ENCODE assay signal across 22 cellular contexts in genomic region chr1:63893976-63894375, GRCh38.
DNase-seq lines count a peak whose midpoint lies in the region; ATAC-seq and TF ChIP-seq lines count a peak whose summit lies in the region.
"Had no signal": no experiment of that assay in that cellular context is flagged by ENCODE, and none has a peak within 500 bp of the region (broad histone marks: within the 10 kb centered on the region; RNA-seq: fewer than 3 reads in every experiment).

No MANE protein-coding gene starts in this region.

- no peaks in the 10 kb centered on the region for H3F3A ChIP-seq in SK-N-SH (replicated peaks; ENCODE audit: insufficient read depth)

- H3K36me3 ChIP-seq in SK-N-SH (replicated peaks in 1 of 2; ENCODE audit: control insufficient read depth in 1 of 2, insufficient read depth in 2 of 2, low read length in 1 of 2) = no peaks in the 10 kb centered on the region
- no peaks in the 10 kb centered on the region for H3K36me3 ChIP-seq in hepatocyte (replicated peaks; ENCODE audit: insufficient read depth, low read depth)
- H3K36me3 ChIP-seq in ovary = no peaks in the 10 kb centered on the region
- H3K36me3 ChIP-seq: esophagus muscularis mucosa, left ventricle myocardium inferior, upper lobe of left lung had no signal

- H3K27ac ChIP-seq in SK-N-SH (ENCODE audit: low read depth in 2 of 2, low read length in 1 of 2) = no peak overlapping the region
- peak overlapping the region; percentile 76 for H3K27ac ChIP-seq in VCaP
- H3K27ac ChIP-seq in foreskin keratinocyte = no peak overlapping the region
- no peak overlapping the region for H3K27ac ChIP-seq in hepatocyte
- no peak overlapping the region for H3K27ac ChIP-seq in ovary
- H3K27ac ChIP-seq: left ventricle myocardium inferior, upper lobe of left lung had no signal

- H3K4me2 ChIP-seq in SK-N-SH = no peak overlapping the region
- H3K4me2 ChIP-seq in hepatocyte = no peak overlapping the region
- H3K4me2 ChIP-seq: GM23338 had no signal

- H3K9me2 ChIP-seq in SK-N-SH = no peaks in the 10 kb centered on the region
- no peaks in the 10 kb centered on the region for H3K9me2 ChIP-seq in hepatocyte (replicated peaks; ENCODE audit: insufficient read depth)

- H3K4me1 ChIP-seq in SK-N-SH (ENCODE audit: control insufficient read depth in 1 of 2, insufficient read depth in 2 of 2, low read depth in 1 of 2, low read length in 1 of 2) (peaks cover 0 to 9% of the 10 kb centered on the region in 2 experiments; a peak in 2 of 4 replicates), foreskin keratinocyte (peaks cover 13% of the 10 kb centered on the region), hepatocyte (ENCODE audit: insufficient read depth) (peaks cover 5% of the 10 kb centered on the region), ovary (ENCODE audit: insufficient read depth) (no peaks in the 10 kb centered on the region)
- H3K4me1 ChIP-seq: upper lobe of left lung had no signal

- WGBS in SK-N-SH (ENCODE audit: low lambda C conversion rate) = 68% methylated on average over 3 of the region's 3 CpGs
- WGBS in hepatocyte (ENCODE audit: low lambda C conversion rate, missing lambda C conversion rate) = 99% methylated on average over 3 of the region's 3 CpGs
- WGBS in ovary, 3 donors = 96 to 97% (median 96%) methylated on average over 3 of the region's 3 CpGs

- H3K4me3 ChIP-seq in SK-N-SH (ENCODE audit: low read depth in 2 of 2, low read length in 1 of 2) (no peak overlapping the region), hepatocyte (no peak overlapping the region), ovary (no peak overlapping the region)
- H3K4me3 ChIP-seq: esophagus muscularis mucosa, GM23338, left ventricle myocardium inferior, upper lobe of left lung had no signal

- H3K79me2 ChIP-seq in SK-N-SH (ENCODE audit: insufficient read depth) (no peaks in the 10 kb centered on the region), hepatocyte (peaks cover 53% of the 10 kb centered on the region)

- intact Hi-C loops in ovary (cut with DNase I) = no loop called here

- no peak overlapping the region for H3K9ac ChIP-seq in SK-N-SH

- H2AFZ ChIP-seq in SK-N-SH (ENCODE audit: low read depth) = no peak overlapping the region
- H2AFZ ChIP-seq in hepatocyte = no peak overlapping the region
- H2AFZ ChIP-seq: GM23338 had no signal

- TF ChIP-seq EP300 in SK-N-SH (IDR thresholded peaks at IDR 0.05; ENCODE audit: borderline replicate concordance in 1 of 2, low read depth in 1 of 2, low read length in 1 of 2) (no peak), ovary (IDR thresholded peaks at IDR 0.05) (no peak)

- no peaks in the 10 kb centered on the region for H3K9me3 ChIP-seq in SK-N-SH
- H3K9me3 ChIP-seq in hepatocyte (ENCODE audit: low read depth) = peaks cover 7% of the 10 kb centered on the region
- H3K9me3 ChIP-seq in ovary = no peaks in the 10 kb centered on the region
- H3K9me3 ChIP-seq: left ventricle myocardium inferior had no signal

- TF ChIP-seq POLR2A in ovary (IDR thresholded peaks at IDR 0.05) = no peak

- POLR2A ChIA-PET in SK-N-SH (lab: Yijun Ruan, JAX) = no interaction called here

- no peaks in the 10 kb centered on the region for H4K20me1 ChIP-seq in SK-N-SH (ENCODE audit: insufficient read depth)
- no peaks in the 10 kb centered on the region for H4K20me1 ChIP-seq in hepatocyte (ENCODE audit: insufficient read depth, poor library complexity, severe bottlenecking)

- DNase-seq in SK-N-SH (no peak), foreskin keratinocyte (peak; percentile 50 to 78), hepatocyte (ENCODE audit: low spot score) (no peak), ovary (no peak)
- DNase-seq: 8988T; activated CD4-positive, alpha-beta T cell treated with anti-CD3 and anti-CD28 coated beads for 4 hours; activated CD8-positive, alpha-beta memory T cell treated with anti-CD3 and anti-CD28 coated beads, Interleukin-2, amount 50 U/mL, for 4 hours; activated effector memory CD4-positive, alpha-beta T cell treated with Interleukin-2 at 50 U/mL for 16 hours; activated naive CD8-positive, alpha-beta T cell treated with anti-CD3 and anti-CD28 coated beads, Interleukin-2, amount 50 U/mL, for 24 hours; left ventricle myocardium inferior; NCI-H1417 treated with DMSO at 0.1 percent for 48 hours; NCI-H524 treated with DMSO at 0.1 percent for 48 hours; small intestine; stimulated activated CD4-positive, alpha-beta T cell treated with anti-CD3 and anti-CD28 coated beads, Interleukin-2, amount 100 ng/mL, for 48 hours; stimulated activated naive CD8-positive, alpha-beta T cell treated with anti-CD3 and anti-CD28 coated beads, Interleukin-15, amount 100 ng/mL, for 72 hours; upper lobe of left lung had no signal

- CTCF ChIA-PET in SK-N-SH (lab: Yijun Ruan, JAX) = no interaction called here

- ATAC-seq in SK-N-SH treated with all-trans-retinoic acid at 6 μM for 48 hours = peak; percentile 41; the same call in 1 of the 3 replicates
- ATAC-seq in foreskin keratinocyte = peak; percentile 95
- no peak for ATAC-seq in GM18909 (IDR thresholded peaks at IDR 0.05; ENCODE audit: poor library complexity, unreplicated experiment)
- ATAC-seq in GM18873 (IDR thresholded peaks at IDR 0.05; ENCODE audit: low FRiP score, unreplicated experiment) = no peak
- ATAC-seq: activated naive CD8-positive, alpha-beta T cell treated with anti-CD3 and anti-CD28 coated beads, Interleukin-2, amount 50 U/mL, for 24 hours; GM23338; stimulated activated naive CD8-positive, alpha-beta T cell treated with anti-CD3 and anti-CD28 coated beads, Interleukin-15, amount 100 ng/mL, for 72 hours had no signal

- no peaks in the 10 kb centered on the region for H3K27me3 ChIP-seq in SK-N-SH (ENCODE audit: insufficient read depth)
- no peaks in the 10 kb centered on the region for H3K27me3 ChIP-seq in foreskin keratinocyte
- H3K27me3 ChIP-seq in hepatocyte = no peaks in the 10 kb centered on the region
- no peaks in the 10 kb centered on the region for H3K27me3 ChIP-seq in ovary
- H3K27me3 ChIP-seq: esophagus muscularis mucosa, upper lobe of left lung had no signal

- TF ChIP-seq CTCF in SK-N-SH (IDR thresholded peaks at IDR 0.05) (no peak), VCaP (conservative IDR thresholded peaks at IDR 0.05) (no peak), foreskin keratinocyte (conservative IDR thresholded peaks at IDR 0.05) (no peak), hepatocyte (IDR thresholded peaks at IDR 0.05; ENCODE audit: poor library complexity) (no peak), ovary (IDR thresholded peaks at IDR 0.05) (no peak)

- no peak for TF ChIP-seq RAD21 in SK-N-SH (IDR thresholded peaks at IDR 0.05; ENCODE audit: low read length)

TF ChIP-seq in SK-N-SH treated with all-trans-retinoic acid at 6 μM for 48 hours, 23 proteins besides CTCF, POLR2A, EP300 and RAD21 (continues in another document):
- TF ChIP-seq ZFP3 (CRISPR knock-in tag; IDR thresholded peaks at IDR 0.05) (no peak), TOX (CRISPR knock-in tag; IDR thresholded peaks at IDR 0.05; ENCODE audit: borderline replicate concordance) (no peak), ZFP30 (CRISPR knock-in tag; IDR thresholded peaks at IDR 0.05) (no peak), RARB (CRISPR knock-in tag; IDR thresholded peaks at IDR 0.05) (no peak), ISL1 (CRISPR knock-in tag; IDR thresholded peaks at IDR 0.05) (no peak), ARNTL (CRISPR knock-in tag; IDR thresholded peaks at IDR 0.05; ENCODE audit: borderline replicate concordance, low read depth) (no peak), CSRNP3 (CRISPR knock-in tag; IDR thresholded peaks at IDR 0.05) (no peak)

TF ChIP-seq in SK-N-SH, 30 proteins besides CTCF, POLR2A, EP300 and RAD21:
- TF ChIP-seq MEF2A (IDR thresholded peaks at IDR 0.05; ENCODE audit: borderline replicate concordance, low read depth) = no peak
- TF ChIP-seq MAX (IDR thresholded peaks at IDR 0.05; ENCODE audit: low read depth) = no peak
- no peak for TF ChIP-seq IRF3 (IDR thresholded peaks at IDR 0.05; ENCODE audit: low read depth, low read length)
- TF ChIP-seq SIN3A (IDR thresholded peaks at IDR 0.05; ENCODE audit: borderline replicate concordance, low read depth, low read length) = no peak
- TF ChIP-seq ZBTB33 (IDR thresholded peaks at IDR 0.05; ENCODE audit: borderline replicate concordance, low read depth) = no peak
- no peak for TF ChIP-seq NRF1 (IDR thresholded peaks at IDR 0.05; ENCODE audit: low read depth, low read length)
- no peak for TF ChIP-seq RXRA (IDR thresholded peaks at IDR 0.05; ENCODE audit: borderline replicate concordance, low read depth)
- no peak for TF ChIP-seq RCOR1 (IDR thresholded peaks at IDR 0.05; ENCODE audit: low read length)
- no peak for TF ChIP-seq FOXM1 (IDR thresholded peaks at IDR 0.05; ENCODE audit: low read depth)
- no peak for TF ChIP-seq EZH2phosphoT487 (IDR thresholded peaks at IDR 0.05; ENCODE audit: borderline replicate concordance, low read depth)

Comparison
In these comparisons a context has a peak if more than half of its experiments do, and no peak if none do; other contexts are left out.
1. ATAC-seq: peak in SK-N-SH treated with all-trans-retinoic acid at 6 μM for 48 hours (single experiment) and foreskin keratinocyte (single experiment); none in GM18909 (single experiment) and GM18873 (single experiment).
2. DNase-seq: peak in foreskin keratinocyte (2 of 2); none in SK-N-SH (single experiment), hepatocyte (single experiment) and ovary (0 of 5).